In the genomic region with DNA sequence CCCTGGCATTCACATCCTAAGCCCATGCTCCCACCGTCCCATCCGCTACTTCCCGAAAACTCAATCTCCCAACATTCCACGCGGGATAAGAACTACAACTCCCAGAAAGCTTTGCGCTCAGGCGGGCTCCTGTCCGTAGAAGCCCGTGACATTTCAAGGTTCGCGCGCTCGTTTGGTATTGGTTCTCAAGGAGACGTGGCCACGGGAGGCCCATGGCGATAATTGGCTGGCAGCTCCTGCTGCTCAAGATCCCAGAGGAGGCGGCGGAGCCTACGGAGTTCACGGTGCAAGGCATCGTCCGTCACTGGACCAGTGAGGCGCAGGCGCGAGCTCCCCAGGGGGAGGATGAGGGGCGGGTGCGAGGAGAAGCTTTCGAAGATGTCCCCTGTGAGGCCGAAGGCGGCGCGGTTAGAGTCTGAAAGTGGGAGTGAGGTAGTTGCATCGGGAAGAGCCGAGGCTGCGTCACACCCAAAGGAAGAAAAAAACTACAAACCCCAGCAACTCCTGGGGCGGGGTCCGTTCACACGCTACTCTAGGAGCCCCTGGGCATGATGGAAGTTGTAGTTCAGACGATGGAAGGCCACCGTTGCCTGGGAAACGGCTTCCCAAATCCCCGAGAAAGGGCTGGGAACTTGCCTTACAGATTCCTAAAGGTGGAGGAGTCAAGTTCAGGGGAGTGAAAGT, we compare ENCODE assay signal across 1 cellular context.
TF ChIP-seq lines count a peak whose summit lies in the region.

No MANE protein-coding gene starts in this region.

TF ChIP-seq in Ishikawa, 13 proteins besides CTCF, POLR2A, EP300 and RAD21 (continued from another document):
- TF ChIP-seq NFIC (IDR thresholded peaks at IDR 0.05), result no peak; the same call in 1 of the 2 replicates
- TF ChIP-seq CEBPB (IDR thresholded peaks at IDR 0.05), result no peak
- TF ChIP-seq CREB1 (IDR thresholded peaks at IDR 0.05; ENCODE audit: low read depth), result peak; percentile 45; the same call in 1 of the 2 replicates
- TF ChIP-seq, protein P1, sequence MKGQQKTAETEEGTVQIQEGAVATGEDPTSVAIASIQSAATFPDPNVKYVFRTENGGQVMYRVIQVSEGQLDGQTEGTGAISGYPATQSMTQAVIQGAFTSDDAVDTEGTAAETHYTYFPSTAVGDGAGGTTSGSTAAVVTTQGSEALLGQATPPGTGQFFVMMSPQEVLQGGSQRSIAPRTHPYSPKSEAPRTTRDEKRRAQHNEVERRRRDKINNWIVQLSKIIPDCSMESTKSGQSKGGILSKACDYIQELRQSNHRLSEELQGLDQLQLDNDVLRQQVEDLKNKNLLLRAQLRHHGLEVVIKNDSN (IDR thresholded peaks at IDR 0.05), result peak; percentile 70
- TF ChIP-seq, protein P2, sequence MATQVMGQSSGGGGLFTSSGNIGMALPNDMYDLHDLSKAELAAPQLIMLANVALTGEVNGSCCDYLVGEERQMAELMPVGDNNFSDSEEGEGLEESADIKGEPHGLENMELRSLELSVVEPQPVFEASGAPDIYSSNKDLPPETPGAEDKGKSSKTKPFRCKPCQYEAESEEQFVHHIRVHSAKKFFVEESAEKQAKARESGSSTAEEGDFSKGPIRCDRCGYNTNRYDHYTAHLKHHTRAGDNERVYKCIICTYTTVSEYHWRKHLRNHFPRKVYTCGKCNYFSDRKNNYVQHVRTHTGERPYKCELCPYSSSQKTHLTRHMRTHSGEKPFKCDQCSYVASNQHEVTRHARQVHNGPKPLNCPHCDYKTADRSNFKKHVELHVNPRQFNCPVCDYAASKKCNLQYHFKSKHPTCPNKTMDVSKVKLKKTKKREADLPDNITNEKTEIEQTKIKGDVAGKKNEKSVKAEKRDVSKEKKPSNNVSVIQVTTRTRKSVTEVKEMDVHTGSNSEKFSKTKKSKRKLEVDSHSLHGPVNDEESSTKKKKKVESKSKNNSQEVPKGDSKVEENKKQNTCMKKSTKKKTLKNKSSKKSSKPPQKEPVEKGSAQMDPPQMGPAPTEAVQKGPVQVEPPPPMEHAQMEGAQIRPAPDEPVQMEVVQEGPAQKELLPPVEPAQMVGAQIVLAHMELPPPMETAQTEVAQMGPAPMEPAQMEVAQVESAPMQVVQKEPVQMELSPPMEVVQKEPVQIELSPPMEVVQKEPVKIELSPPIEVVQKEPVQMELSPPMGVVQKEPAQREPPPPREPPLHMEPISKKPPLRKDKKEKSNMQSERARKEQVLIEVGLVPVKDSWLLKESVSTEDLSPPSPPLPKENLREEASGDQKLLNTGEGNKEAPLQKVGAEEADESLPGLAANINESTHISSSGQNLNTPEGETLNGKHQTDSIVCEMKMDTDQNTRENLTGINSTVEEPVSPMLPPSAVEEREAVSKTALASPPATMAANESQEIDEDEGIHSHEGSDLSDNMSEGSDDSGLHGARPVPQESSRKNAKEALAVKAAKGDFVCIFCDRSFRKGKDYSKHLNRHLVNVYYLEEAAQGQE (IDR thresholded peaks at IDR 0.05; ENCODE audit: low read depth), result no peak
- TF ChIP-seq TAF1 (IDR thresholded peaks at IDR 0.05; ENCODE audit: low read depth), result 0 out of 2 replicates have a peak, but pooled peaks have one; percentile 17
